ENCODE assay signal across 11 cellular contexts in genomic region chr17:27555364-27555763, GRCh38.
"Had no signal": no experiment of that assay in that cellular context is flagged by ENCODE, and none has a peak within 500 bp of the region (broad histone marks: within the 10 kb centered on the region; RNA-seq: fewer than 3 reads in every experiment).

No MANE protein-coding gene starts in this region.

- H3K4me3 Mint-ChIP-seq: dendritic cell treated with granulocyte-macrophage colony-stimulating factor and Interleukin-4, amounts not matched to agents 40 ng/mL and 50 ng/mL, for 4 days had no signal

- H3K9me3 ChIP-seq: gastrocnemius medialis, heart left ventricle, lower lobe of right lung, ovary, sigmoid colon had no signal

- H3K9me3 Mint-ChIP-seq: dendritic cell treated with granulocyte-macrophage colony-stimulating factor and Interleukin-4, amounts not matched to agents 40 ng/mL and 50 ng/mL, for 4 days had no signal

- H3K27me3 ChIP-seq: gastrocnemius medialis, heart left ventricle, ovary, sigmoid colon had no signal

- H3K27ac Mint-ChIP-seq: dendritic cell treated with granulocyte-macrophage colony-stimulating factor and Interleukin-4, amounts not matched to agents 40 ng/mL and 50 ng/mL, for 4 days had no signal

- ATAC-seq: gastrocnemius medialis, heart left ventricle, lower lobe of right lung had no signal

- H3K4me3 ChIP-seq: gastrocnemius medialis, heart left ventricle, lower lobe of right lung, ovary, sigmoid colon had no signal

- H3K27me3 Mint-ChIP-seq: dendritic cell treated with granulocyte-macrophage colony-stimulating factor and Interleukin-4, amounts not matched to agents 40 ng/mL and 50 ng/mL, for 4 days had no signal

- DNase-seq: anterior cingulate cortex; gastrocnemius medialis; heart left ventricle; lower lobe of right lung; midbrain; ovary; sigmoid colon; stimulated activated CD4-positive, alpha-beta T cell treated with anti-CD3 and anti-CD28 coated beads, Interleukin-1b, Interleukin-23, amount 100 ng/mL, for 48 hours; SW 1271 had no signal

- H3K36me3 ChIP-seq: gastrocnemius medialis, ovary had no signal

- H3K27ac ChIP-seq: epithelial cell of prostate, gastrocnemius medialis, lower lobe of right lung, ovary, sigmoid colon had no signal
